ENCODE assay signal across 1 cellular context in genomic region chr3:61682671-61683408, GRCh38.
TF ChIP-seq lines count a peak whose summit lies in the region.

No MANE protein-coding gene starts in this region.

TF ChIP-seq in HEK293, 187 proteins besides CTCF, POLR2A, EP300 and RAD21 (continued from another document):
- no peak for TF ChIP-seq ZFP3 (tag by site-specific recombination; IDR thresholded peaks at IDR 0.05; ENCODE audit: low read depth)
- TF ChIP-seq PBX3 (CRISPR knock-in tag; IDR thresholded peaks at IDR 0.05) = no peak
- no peak for TF ChIP-seq ZNF292 (tag by site-specific recombination; IDR thresholded peaks at IDR 0.05; ENCODE audit: borderline replicate concordance, low read depth)
- TF ChIP-seq IKZF3 (tag by site-specific recombination; IDR thresholded peaks at IDR 0.05) = peak; percentile 69
- no peak for TF ChIP-seq ZNF626 (tag by site-specific recombination; IDR thresholded peaks at IDR 0.05)
- TF ChIP-seq ZNF10 (tag by site-specific recombination; IDR thresholded peaks at IDR 0.05) = no peak
- TF ChIP-seq YY2 (tag by site-specific recombination; IDR thresholded peaks at IDR 0.05) = no peak; the same call in 1 of the 2 replicates
- TF ChIP-seq BCL11A (tag by site-specific recombination; IDR thresholded peaks at IDR 0.05; ENCODE audit: low read depth) = peak; percentile 63; the same call in 1 of the 2 replicates
- no peak for TF ChIP-seq ZNF549 (tag by site-specific recombination; IDR thresholded peaks at IDR 0.05)
- peak; percentile 55; the same call in 1 of the 2 replicates for TF ChIP-seq ZBTB17 (tag by site-specific recombination; IDR thresholded peaks at IDR 0.05)
- no peak for TF ChIP-seq ZNF2 (tag by site-specific recombination; IDR thresholded peaks at IDR 0.05)
- TF ChIP-seq ZNF140 (tag by site-specific recombination; IDR thresholded peaks at IDR 0.05) = no peak
